Comparison of ENCODE assay signal across 10 cellular contexts in genomic region chr4:78613522-78614311, GRCh38.
DNase-seq lines count a peak whose midpoint lies in the region; ATAC-seq and TF ChIP-seq lines count a peak whose summit lies in the region.
"Had no signal": no experiment of that assay in that cellular context is flagged by ENCODE, and none has a peak within 500 bp of the region (broad histone marks: within the 10 kb centered on the region; RNA-seq: fewer than 3 reads in every experiment).

No MANE protein-coding gene starts in this region.

- DNase-seq in GM06990 (ENCODE audit: extremely low read depth, insufficient read length), result peak; percentile 54
- DNase-seq in activated CD8-positive, alpha-beta T cell treated with anti-CD3 and anti-CD28 coated beads, Interleukin-2, amount 10 ng/mL, durations not matched to agents 7 days and 5 days, result no peak
- no peak for DNase-seq in HEK293T (ENCODE audit: extremely low spot score)
- no peak for DNase-seq in BE2C
- DNase-seq in ecto neural progenitor cell (ENCODE audit: low spot score), result no peak
- DNase-seq in mesothelial cell of epicardium (ENCODE audit: low spot score in 2 of 2, unreplicated experiment in 2 of 2), result no peak
- DNase-seq: NCI-H524; stimulated activated CD4-positive, alpha-beta T cell treated with anti-CD3 and anti-CD28 coated beads, Interleukin-15, amount 100 ng/mL, for 24 hours had no signal

- H3K4me1 ChIP-seq in BE2C, result no peaks in the 10 kb centered on the region; the same call in 1 of the 2 replicates

- no peaks in the 10 kb centered on the region for H3K27me3 Mint-ChIP-seq in activated CD8-positive, alpha-beta T cell treated with anti-CD3 and anti-CD28 coated beads, Interleukin-2, amount 10 ng/mL, durations not matched to agents 7 days and 5 days (ENCODE audit: low read depth)
- H3K27me3 Mint-ChIP-seq in mesothelial cell of epicardium (ENCODE audit: low read depth), result no peaks in the 10 kb centered on the region

- H3K4me3 Mint-ChIP-seq in activated CD8-positive, alpha-beta T cell treated with anti-CD3 and anti-CD28 coated beads, Interleukin-2, amount 10 ng/mL, durations not matched to agents 7 days and 5 days, result no peak overlapping the region
- H3K4me3 Mint-ChIP-seq in mesothelial cell of epicardium, result no peak overlapping the region

- no peaks in the 10 kb centered on the region for H3K9me3 ChIP-seq in BE2C

- no peaks in the 10 kb centered on the region for H3K36me3 Mint-ChIP-seq in activated CD8-positive, alpha-beta T cell treated with anti-CD3 and anti-CD28 coated beads, Interleukin-2, amount 10 ng/mL, durations not matched to agents 7 days and 5 days (ENCODE audit: low read depth)
- peaks cover 2% of the 10 kb centered on the region for H3K36me3 Mint-ChIP-seq in mesothelial cell of epicardium

- peak overlapping the region; percentile 41 for H3K27ac Mint-ChIP-seq in activated CD8-positive, alpha-beta T cell treated with anti-CD3 and anti-CD28 coated beads, Interleukin-2, amount 10 ng/mL, durations not matched to agents 7 days and 5 days
- no peak overlapping the region for H3K27ac Mint-ChIP-seq in mesothelial cell of epicardium

- POLR2A ChIA-PET in activated CD8-positive, alpha-beta T cell treated with anti-CD3 and anti-CD28 coated beads, Interleukin-2, amount 10 ng/mL, durations not matched to agents 7 days and 5 days (lab: Charles Lee), result interaction anchor here (1.0 to 1.5 kb wide), 2 partner anchors 11 to 20 kb away, joined by 3 read pairs; no protein-coding TSS in a partner anchor
- POLR2A ChIA-PET in HEK293T (lab: Yijun Ruan, JAX), result no interaction called here

- H3K4me3 ChIP-seq in GM06990 (replicated peaks; ENCODE audit: low read depth, low read length) (no peak overlapping the region; the same call in 1 of the 2 replicates), BE2C (ENCODE audit: low read depth, low read length) (no peak overlapping the region)

- CTCF ChIA-PET in activated CD8-positive, alpha-beta T cell treated with anti-CD3 and anti-CD28 coated beads, Interleukin-2, amount 10 ng/mL, durations not matched to agents 7 days and 5 days (lab: Charles Lee), result interaction anchor here (0.8 to 5.2 kb wide), 19 partner anchors 10 to 253 kb away, joined by 3 to 39 read pairs (median 4); partner anchors contain the start of gene BMP2K
- CTCF ChIA-PET in HEK293T (lab: Yijun Ruan, JAX), result interaction anchor here (0.7 kb wide), 1 partner anchor 1373 kb away, joined by 3 read pairs; no protein-coding TSS in a partner anchor

- no peaks in the 10 kb centered on the region for H3K36me3 ChIP-seq in GM06990 (ENCODE audit: control insufficient read depth, insufficient read depth, low read length)
- no peaks in the 10 kb centered on the region for H3K36me3 ChIP-seq in BE2C

- no peaks in the 10 kb centered on the region for H3K9me3 Mint-ChIP-seq in activated CD8-positive, alpha-beta T cell treated with anti-CD3 and anti-CD28 coated beads, Interleukin-2, amount 10 ng/mL, durations not matched to agents 7 days and 5 days (ENCODE audit: insufficient read depth)
- H3K9me3 Mint-ChIP-seq in mesothelial cell of epicardium, result no peaks in the 10 kb centered on the region

- peak; percentile 89 for ATAC-seq in GM19324 (IDR thresholded peaks at IDR 0.05; ENCODE audit: low FRiP score, unreplicated experiment)
- ATAC-seq in HG03064 (IDR thresholded peaks at IDR 0.05; ENCODE audit: low read depth, unreplicated experiment), result peak; percentile 68
- peak; percentile 43 for ATAC-seq in activated CD8-positive, alpha-beta T cell treated with anti-CD3 and anti-CD28 coated beads, Interleukin-2, amount 10 ng/mL, durations not matched to agents 7 days and 5 days

- H3K27me3 ChIP-seq in GM06990 (replicated peaks; ENCODE audit: control insufficient read depth, insufficient read depth, low read length) (no peaks in the 10 kb centered on the region), BE2C (no peaks in the 10 kb centered on the region)

- no peak for TF ChIP-seq CTCF in GM06990 (IDR thresholded peaks at IDR 0.05; ENCODE audit: insufficient read depth, low read length, poor library complexity, severe bottlenecking)
- no peak for TF ChIP-seq CTCF in BE2C (IDR thresholded peaks at IDR 0.05; ENCODE audit: low read depth, low read length)
- TF ChIP-seq CTCF in mesothelial cell of epicardium (IDR thresholded peaks at IDR 0.05; ENCODE audit: unreplicated experiment), result no peak

- H3K4me1 Mint-ChIP-seq in activated CD8-positive, alpha-beta T cell treated with anti-CD3 and anti-CD28 coated beads, Interleukin-2, amount 10 ng/mL, durations not matched to agents 7 days and 5 days (ENCODE audit: low read depth), result peaks cover 47% of the 10 kb centered on the region
- peaks cover 16% of the 10 kb centered on the region for H3K4me1 Mint-ChIP-seq in mesothelial cell of epicardium

TF ChIP-seq in HEK293T, 16 proteins besides CTCF, POLR2A, EP300 and RAD21:
- TF ChIP-seq SUZ12 (IDR thresholded peaks at IDR 0.05) (no peak), ELF4 (IDR thresholded peaks at IDR 0.05) (no peak), TARDBP (IDR thresholded peaks at IDR 0.05) (no peak), ZNF384 (IDR thresholded peaks at IDR 0.05) (no peak), CTBP1 (IDR thresholded peaks at IDR 0.05; ENCODE audit: borderline replicate concordance) (no peak), BHLHE40 (IDR thresholded peaks at IDR 0.05; ENCODE audit: borderline replicate concordance) (no peak), L3MBTL2 (conservative IDR thresholded peaks at IDR 0.05) (no peak), SP1 (IDR thresholded peaks at IDR 0.05) (no peak), FOXK2 (IDR thresholded peaks at IDR 0.05) (no peak), LEF1 (IDR thresholded peaks at IDR 0.05; ENCODE audit: borderline replicate concordance) (no peak), NFRKB (IDR thresholded peaks at IDR 0.05) (no peak), ARNT (IDR thresholded peaks at IDR 0.05) (no peak), HDGF (IDR thresholded peaks at IDR 0.05; ENCODE audit: borderline replicate concordance) (no peak), PKNOX1 (IDR thresholded peaks at IDR 0.05) (no peak), FOXA1 (IDR thresholded peaks at IDR 0.05) (no peak), FOXM1 (IDR thresholded peaks at IDR 0.05; ENCODE audit: borderline replicate concordance) (no peak)
